1 cellular context compared by ENCODE assay signal in the genomic region with DNA sequence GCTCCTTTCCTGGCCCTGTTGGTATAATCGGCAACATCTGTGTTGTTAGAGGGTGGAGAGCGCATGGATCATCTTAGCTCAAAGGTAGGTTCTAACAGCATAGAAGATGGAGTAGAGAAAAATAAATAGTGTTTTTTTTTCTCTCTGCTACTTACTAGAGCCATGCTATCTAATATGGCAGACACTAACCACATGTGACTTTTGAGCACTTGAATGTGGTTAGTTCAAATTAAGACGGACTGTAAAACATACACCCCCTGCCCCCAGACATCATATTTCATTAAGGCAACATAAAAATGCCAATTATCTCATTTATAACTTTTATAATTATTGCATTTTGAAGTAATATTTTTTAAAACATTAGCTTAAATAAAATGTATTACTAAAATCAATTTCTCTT.
TF ChIP-seq lines count a peak whose summit lies in the region.

No MANE protein-coding gene starts in this region.

TF ChIP-seq in HepG2, 621 proteins besides CTCF, POLR2A, EP300 and RAD21 (continued from another document):
- TF ChIP-seq, protein P1, sequence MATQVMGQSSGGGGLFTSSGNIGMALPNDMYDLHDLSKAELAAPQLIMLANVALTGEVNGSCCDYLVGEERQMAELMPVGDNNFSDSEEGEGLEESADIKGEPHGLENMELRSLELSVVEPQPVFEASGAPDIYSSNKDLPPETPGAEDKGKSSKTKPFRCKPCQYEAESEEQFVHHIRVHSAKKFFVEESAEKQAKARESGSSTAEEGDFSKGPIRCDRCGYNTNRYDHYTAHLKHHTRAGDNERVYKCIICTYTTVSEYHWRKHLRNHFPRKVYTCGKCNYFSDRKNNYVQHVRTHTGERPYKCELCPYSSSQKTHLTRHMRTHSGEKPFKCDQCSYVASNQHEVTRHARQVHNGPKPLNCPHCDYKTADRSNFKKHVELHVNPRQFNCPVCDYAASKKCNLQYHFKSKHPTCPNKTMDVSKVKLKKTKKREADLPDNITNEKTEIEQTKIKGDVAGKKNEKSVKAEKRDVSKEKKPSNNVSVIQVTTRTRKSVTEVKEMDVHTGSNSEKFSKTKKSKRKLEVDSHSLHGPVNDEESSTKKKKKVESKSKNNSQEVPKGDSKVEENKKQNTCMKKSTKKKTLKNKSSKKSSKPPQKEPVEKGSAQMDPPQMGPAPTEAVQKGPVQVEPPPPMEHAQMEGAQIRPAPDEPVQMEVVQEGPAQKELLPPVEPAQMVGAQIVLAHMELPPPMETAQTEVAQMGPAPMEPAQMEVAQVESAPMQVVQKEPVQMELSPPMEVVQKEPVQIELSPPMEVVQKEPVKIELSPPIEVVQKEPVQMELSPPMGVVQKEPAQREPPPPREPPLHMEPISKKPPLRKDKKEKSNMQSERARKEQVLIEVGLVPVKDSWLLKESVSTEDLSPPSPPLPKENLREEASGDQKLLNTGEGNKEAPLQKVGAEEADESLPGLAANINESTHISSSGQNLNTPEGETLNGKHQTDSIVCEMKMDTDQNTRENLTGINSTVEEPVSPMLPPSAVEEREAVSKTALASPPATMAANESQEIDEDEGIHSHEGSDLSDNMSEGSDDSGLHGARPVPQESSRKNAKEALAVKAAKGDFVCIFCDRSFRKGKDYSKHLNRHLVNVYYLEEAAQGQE (IDR thresholded peaks at IDR 0.05; ENCODE audit: borderline replicate concordance in 1 of 2, low read depth in 1 of 2, low read length in 2 of 2), result no peak
- TF ChIP-seq, protein P2, sequence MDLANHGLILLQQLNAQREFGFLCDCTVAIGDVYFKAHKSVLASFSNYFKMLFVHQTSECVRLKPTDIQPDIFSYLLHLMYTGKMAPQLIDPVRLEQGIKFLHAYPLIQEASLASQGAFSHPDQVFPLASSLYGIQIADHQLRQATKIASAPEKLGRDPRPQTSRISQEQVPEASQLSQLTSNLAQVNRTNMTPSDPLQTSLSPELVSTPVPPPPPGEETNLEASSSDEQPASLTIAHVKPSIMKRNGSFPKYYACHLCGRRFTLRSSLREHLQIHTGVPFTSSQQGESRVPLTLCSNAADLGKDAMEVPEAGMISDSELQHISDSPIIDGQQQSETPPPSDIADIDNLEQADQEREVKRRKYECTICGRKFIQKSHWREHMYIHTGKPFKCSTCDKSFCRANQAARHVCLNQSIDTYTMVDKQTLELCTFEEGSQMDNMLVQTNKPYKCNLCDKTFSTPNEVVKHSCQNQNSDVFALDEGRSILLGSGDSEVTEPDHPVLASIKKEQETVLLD (CRISPR knock-in tag; IDR thresholded peaks at IDR 0.05; ENCODE audit: low read depth), result no peak
- TF ChIP-seq ARID2 (CRISPR knock-in tag; IDR thresholded peaks at IDR 0.05; ENCODE audit: borderline replicate concordance) (no peak), NBN (conservative IDR thresholded peaks at IDR 0.05) (no peak), MEIS1 (CRISPR knock-in tag; IDR thresholded peaks at IDR 0.05; ENCODE audit: borderline replicate concordance) (no peak), ATF7-NPFF (CRISPR knock-in tag; IDR thresholded peaks at IDR 0.05; ENCODE audit: low read depth) (no peak), CENPX (CRISPR knock-in tag; IDR thresholded peaks at IDR 0.05) (no peak), HMG20A (CRISPR knock-in tag; IDR thresholded peaks at IDR 0.05; ENCODE audit: borderline replicate concordance) (no peak), ZNF678 (CRISPR knock-in tag; IDR thresholded peaks at IDR 0.05) (no peak), ZNF605 (CRISPR knock-in tag; IDR thresholded peaks at IDR 0.05) (no peak), ZNF83 (CRISPR knock-in tag; IDR thresholded peaks at IDR 0.05; ENCODE audit: borderline replicate concordance) (no peak), ZNF749 (CRISPR knock-in tag; IDR thresholded peaks at IDR 0.05; ENCODE audit: borderline replicate concordance) (no peak), ZNF614 (CRISPR knock-in tag; IDR thresholded peaks at IDR 0.05; ENCODE audit: borderline replicate concordance) (no peak)
- TF ChIP-seq, protein P3, sequence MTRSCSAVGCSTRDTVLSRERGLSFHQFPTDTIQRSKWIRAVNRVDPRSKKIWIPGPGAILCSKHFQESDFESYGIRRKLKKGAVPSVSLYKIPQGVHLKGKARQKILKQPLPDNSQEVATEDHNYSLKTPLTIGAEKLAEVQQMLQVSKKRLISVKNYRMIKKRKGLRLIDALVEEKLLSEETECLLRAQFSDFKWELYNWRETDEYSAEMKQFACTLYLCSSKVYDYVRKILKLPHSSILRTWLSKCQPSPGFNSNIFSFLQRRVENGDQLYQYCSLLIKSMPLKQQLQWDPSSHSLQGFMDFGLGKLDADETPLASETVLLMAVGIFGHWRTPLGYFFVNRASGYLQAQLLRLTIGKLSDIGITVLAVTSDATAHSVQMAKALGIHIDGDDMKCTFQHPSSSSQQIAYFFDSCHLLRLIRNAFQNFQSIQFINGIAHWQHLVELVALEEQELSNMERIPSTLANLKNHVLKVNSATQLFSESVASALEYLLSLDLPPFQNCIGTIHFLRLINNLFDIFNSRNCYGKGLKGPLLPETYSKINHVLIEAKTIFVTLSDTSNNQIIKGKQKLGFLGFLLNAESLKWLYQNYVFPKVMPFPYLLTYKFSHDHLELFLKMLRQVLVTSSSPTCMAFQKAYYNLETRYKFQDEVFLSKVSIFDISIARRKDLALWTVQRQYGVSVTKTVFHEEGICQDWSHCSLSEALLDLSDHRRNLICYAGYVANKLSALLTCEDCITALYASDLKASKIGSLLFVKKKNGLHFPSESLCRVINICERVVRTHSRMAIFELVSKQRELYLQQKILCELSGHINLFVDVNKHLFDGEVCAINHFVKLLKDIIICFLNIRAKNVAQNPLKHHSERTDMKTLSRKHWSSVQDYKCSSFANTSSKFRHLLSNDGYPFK (CRISPR knock-in tag; IDR thresholded peaks at IDR 0.05; ENCODE audit: borderline replicate concordance), result no peak
- TF ChIP-seq, protein P4, sequence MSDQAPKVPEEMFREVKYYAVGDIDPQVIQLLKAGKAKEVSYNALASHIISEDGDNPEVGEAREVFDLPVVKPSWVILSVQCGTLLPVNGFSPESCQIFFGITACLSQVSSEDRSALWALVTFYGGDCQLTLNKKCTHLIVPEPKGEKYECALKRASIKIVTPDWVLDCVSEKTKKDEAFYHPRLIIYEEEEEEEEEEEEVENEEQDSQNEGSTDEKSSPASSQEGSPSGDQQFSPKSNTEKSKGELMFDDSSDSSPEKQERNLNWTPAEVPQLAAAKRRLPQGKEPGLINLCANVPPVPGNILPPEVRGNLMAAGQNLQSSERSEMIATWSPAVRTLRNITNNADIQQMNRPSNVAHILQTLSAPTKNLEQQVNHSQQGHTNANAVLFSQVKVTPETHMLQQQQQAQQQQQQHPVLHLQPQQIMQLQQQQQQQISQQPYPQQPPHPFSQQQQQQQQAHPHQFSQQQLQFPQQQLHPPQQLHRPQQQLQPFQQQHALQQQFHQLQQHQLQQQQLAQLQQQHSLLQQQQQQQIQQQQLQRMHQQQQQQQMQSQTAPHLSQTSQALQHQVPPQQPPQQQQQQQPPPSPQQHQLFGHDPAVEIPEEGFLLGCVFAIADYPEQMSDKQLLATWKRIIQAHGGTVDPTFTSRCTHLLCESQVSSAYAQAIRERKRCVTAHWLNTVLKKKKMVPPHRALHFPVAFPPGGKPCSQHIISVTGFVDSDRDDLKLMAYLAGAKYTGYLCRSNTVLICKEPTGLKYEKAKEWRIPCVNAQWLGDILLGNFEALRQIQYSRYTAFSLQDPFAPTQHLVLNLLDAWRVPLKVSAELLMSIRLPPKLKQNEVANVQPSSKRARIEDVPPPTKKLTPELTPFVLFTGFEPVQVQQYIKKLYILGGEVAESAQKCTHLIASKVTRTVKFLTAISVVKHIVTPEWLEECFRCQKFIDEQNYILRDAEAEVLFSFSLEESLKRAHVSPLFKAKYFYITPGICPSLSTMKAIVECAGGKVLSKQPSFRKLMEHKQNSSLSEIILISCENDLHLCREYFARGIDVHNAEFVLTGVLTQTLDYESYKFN (CRISPR knock-in tag; conservative IDR thresholded peaks at IDR 0.05), result no peak
- TF ChIP-seq, protein P5, sequence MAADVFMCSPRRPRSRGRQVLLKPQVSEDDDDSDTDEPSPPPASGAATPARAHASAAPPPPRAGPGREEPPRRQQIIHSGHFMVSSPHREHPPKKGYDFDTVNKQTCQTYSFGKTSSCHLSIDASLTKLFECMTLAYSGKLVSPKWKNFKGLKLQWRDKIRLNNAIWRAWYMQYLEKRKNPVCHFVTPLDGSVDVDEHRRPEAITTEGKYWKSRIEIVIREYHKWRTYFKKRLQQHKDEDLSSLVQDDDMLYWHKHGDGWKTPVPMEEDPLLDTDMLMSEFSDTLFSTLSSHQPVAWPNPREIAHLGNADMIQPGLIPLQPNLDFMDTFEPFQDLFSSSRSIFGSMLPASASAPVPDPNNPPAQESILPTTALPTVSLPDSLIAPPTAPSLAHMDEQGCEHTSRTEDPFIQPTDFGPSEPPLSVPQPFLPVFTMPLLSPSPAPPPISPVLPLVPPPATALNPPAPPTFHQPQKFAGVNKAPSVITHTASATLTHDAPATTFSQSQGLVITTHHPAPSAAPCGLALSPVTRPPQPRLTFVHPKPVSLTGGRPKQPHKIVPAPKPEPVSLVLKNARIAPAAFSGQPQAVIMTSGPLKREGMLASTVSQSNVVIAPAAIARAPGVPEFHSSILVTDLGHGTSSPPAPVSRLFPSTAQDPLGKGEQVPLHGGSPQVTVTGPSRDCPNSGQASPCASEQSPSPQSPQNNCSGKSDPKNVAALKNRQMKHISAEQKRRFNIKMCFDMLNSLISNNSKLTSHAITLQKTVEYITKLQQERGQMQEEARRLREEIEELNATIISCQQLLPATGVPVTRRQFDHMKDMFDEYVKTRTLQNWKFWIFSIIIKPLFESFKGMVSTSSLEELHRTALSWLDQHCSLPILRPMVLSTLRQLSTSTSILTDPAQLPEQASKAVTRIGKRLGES (CRISPR knock-in tag; IDR thresholded peaks at IDR 0.05; ENCODE audit: borderline replicate concordance), result no peak
- TF ChIP-seq, protein P6, sequence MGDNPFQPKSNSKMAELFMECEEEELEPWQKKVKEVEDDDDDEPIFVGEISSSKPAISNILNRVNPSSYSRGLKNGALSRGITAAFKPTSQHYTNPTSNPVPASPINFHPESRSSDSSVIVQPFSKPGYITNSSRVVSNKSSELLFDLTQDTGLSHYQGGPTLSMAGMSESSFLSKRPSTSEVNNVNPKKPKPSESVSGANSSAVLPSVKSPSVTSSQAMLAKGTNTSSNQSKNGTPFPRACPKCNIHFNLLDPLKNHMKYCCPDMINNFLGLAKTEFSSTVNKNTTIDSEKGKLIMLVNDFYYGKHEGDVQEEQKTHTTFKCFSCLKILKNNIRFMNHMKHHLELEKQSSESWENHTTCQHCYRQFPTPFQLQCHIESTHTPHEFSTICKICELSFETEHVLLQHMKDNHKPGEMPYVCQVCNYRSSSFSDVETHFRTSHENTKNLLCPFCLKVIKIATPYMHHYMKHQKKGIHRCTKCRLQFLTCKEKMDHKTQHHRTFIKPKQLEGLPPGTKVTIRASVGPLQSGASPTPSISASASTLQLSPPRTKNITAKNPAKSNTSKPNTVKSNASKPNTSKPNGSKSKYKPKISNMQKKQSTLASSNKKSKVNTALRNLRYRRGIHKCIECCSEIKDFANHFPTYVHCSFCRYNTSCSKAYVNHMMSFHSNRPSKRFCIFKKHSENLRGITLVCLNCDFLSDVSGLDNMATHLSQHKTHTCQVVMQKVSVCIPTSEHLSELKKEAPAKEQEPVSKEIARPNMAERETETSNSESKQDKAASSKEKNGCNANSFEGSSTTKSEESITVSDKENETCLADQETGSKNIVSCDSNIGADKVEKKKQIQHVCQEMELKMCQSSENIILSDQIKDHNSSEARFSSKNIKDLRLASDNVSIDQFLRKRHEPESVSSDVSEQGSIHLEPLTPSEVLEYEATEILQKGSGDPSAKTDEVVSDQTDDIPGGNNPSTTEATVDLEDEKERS (CRISPR knock-in tag; IDR thresholded peaks at IDR 0.05), result no peak
TF ChIP-seq in HepG2: peak in this region for 0.
